In the genomic region with DNA sequence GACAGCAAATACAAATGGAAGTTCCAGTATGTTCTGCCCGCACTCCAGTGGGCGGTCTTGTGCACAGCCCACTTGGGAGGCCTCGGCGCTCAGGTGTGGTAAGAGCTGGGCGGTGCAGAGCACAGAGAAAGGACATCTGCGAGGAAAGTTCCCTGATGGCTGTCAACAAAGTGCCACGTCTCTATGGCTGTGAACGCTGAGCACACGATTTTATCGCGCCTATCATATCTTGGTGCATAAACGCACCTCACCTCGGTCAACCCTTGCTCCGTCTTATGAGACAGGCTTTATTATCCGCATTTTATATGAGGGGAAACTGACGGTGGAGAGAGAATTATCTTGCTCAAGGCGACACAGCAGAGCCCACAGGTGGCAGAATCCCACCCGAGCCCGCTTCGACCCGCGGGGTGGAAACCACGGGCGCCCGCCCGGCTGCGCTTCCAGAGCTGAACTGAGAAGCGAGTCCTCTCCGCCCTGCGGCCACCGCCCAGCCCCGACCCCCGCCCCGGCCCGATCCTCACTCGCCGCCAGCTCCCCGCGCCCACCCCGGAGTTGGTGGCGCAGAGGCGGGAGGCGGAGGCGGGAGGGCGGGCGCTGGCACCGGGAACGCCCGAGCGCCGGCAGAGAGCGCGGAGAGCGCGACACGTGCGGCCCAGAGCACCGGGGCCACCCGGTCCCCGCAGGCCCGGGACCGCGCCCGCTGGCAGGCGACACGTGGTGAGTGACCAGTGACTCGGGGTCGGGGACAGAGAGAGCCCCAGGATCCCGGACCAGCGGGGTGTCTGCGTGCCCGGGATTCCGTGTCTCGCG, we compare ENCODE assay signal across 9 cellular contexts. TPM values are rescaled to one million over a fixed set of nuclear protein-coding genes. Genes with fewer than 3 reads are reported as not detected.
A peak's percentile ranks its signal among the peaks of the same experiment; 100 is the strongest.
DNase-seq lines count a peak whose midpoint lies in the region; ATAC-seq and TF ChIP-seq lines count a peak whose summit lies in the region.
"Had no signal": no experiment of that assay in that cellular context is flagged by ENCODE, and none has a peak within 500 bp of the region (broad histone marks: within the 10 kb centered on the region; RNA-seq: fewer than 3 reads in every experiment).

A gene with protein sequence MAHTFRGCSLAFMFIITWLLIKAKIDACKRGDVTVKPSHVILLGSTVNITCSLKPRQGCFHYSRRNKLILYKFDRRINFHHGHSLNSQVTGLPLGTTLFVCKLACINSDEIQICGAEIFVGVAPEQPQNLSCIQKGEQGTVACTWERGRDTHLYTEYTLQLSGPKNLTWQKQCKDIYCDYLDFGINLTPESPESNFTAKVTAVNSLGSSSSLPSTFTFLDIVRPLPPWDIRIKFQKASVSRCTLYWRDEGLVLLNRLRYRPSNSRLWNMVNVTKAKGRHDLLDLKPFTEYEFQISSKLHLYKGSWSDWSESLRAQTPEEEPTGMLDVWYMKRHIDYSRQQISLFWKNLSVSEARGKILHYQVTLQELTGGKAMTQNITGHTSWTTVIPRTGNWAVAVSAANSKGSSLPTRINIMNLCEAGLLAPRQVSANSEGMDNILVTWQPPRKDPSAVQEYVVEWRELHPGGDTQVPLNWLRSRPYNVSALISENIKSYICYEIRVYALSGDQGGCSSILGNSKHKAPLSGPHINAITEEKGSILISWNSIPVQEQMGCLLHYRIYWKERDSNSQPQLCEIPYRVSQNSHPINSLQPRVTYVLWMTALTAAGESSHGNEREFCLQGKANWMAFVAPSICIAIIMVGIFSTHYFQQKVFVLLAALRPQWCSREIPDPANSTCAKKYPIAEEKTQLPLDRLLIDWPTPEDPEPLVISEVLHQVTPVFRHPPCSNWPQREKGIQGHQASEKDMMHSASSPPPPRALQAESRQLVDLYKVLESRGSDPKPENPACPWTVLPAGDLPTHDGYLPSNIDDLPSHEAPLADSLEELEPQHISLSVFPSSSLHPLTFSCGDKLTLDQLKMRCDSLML (plus strand): TSS at position 623 of the 810 bp plus-strand sequence. CDS start 12,496 bp downstream, outside the sequence.

- peaks cover 12 to 13% of the 10 kb centered on the region in 2 donors for H3K27me3 ChIP-seq in duodenal mucosa (ENCODE audit: control insufficient read depth in 1 of 2, insufficient read depth in 2 of 2, low read length in 2 of 2)
- H3K27me3 ChIP-seq in thoracic aorta (replicated peaks; ENCODE audit: insufficient read depth): no peaks in the 10 kb centered on the region
- no peaks in the 10 kb centered on the region for H3K27me3 ChIP-seq in ovary

- intact Hi-C loops in ovary (cut with DNase I): no loop called here

- H3K27ac Mint-ChIP-seq in naive thymus-derived CD8-positive, alpha-beta T cell: peak within 1 kb of the TSS in 2 of 10 donors; percentile 33 to 65

- ATAC-seq in GM18505 (IDR thresholded peaks at IDR 0.05; ENCODE audit: unreplicated experiment): peak; percentile 76
- ATAC-seq in HG03442 (IDR thresholded peaks at IDR 0.05; ENCODE audit: unreplicated experiment): peak; percentile 53
- peak; percentile 77 for ATAC-seq in naive thymus-derived CD8-positive, alpha-beta T cell
- no peak for ATAC-seq in thoracic aorta (ENCODE audit: insufficient number of reproducible peaks, low FRiP score, low read depth)

- peaks cover 0 to 2% (median 0%) of the 10 kb centered on the region in 3 donors for H3K36me3 Mint-ChIP-seq in naive thymus-derived CD8-positive, alpha-beta T cell

- peak within 1 kb of the TSS in 1 of 2 donors; percentile 56 for H3K9ac ChIP-seq in duodenal mucosa (ENCODE audit: low read depth in 1 of 2, low read length in 2 of 2)

- peaks cover 3 to 19% (median 10%) of the 10 kb centered on the region in 4 donors for H3K4me1 Mint-ChIP-seq in naive thymus-derived CD8-positive, alpha-beta T cell

- H3K9me3 ChIP-seq in duodenal mucosa (ENCODE audit: control insufficient read depth in 1 of 2, low read length in 2 of 2) (no peaks in the 10 kb centered on the region), thoracic aorta (no peaks in the 10 kb centered on the region), ovary (no peaks in the 10 kb centered on the region)

- peak within 1 kb of the TSS; percentile 72 to 89 (median 84) for H3K4me3 Mint-ChIP-seq in naive thymus-derived CD8-positive, alpha-beta T cell

- H3K27me3 Mint-ChIP-seq in naive thymus-derived CD8-positive, alpha-beta T cell: peaks cover 15 to 30% (median 19%) of the 10 kb centered on the region in 5 donors

- H3K27ac ChIP-seq in duodenal mucosa (ENCODE audit: low read depth, low read length) (no peak within 1 kb of the TSS), thoracic aorta (no peak within 1 kb of the TSS), ovary (no peak within 1 kb of the TSS)

- H3K9me3 Mint-ChIP-seq in naive thymus-derived CD8-positive, alpha-beta T cell: no peaks in the 10 kb centered on the region

- H3K36me3 ChIP-seq in duodenal mucosa (ENCODE audit: control insufficient read depth in 1 of 2, insufficient read depth in 2 of 2, low read length in 2 of 2) (no peaks in the 10 kb centered on the region), thoracic aorta (no peaks in the 10 kb centered on the region), ovary (no peaks in the 10 kb centered on the region)

- H3K4me1 ChIP-seq in duodenal mucosa (ENCODE audit: control insufficient read depth in 1 of 2, insufficient read depth in 2 of 2, low read length in 2 of 2): no peaks in the 10 kb centered on the region
- H3K4me1 ChIP-seq in thoracic aorta (ENCODE audit: control insufficient read depth in 1 of 2, low read depth in 2 of 2): no peaks in the 10 kb centered on the region
- H3K4me1 ChIP-seq in ovary (ENCODE audit: insufficient read depth): peaks cover 5% of the 10 kb centered on the region

- TF ChIP-seq EP300 in ovary (IDR thresholded peaks at IDR 0.05): no peak

- TF ChIP-seq CTCF in thoracic aorta (IDR thresholded peaks at IDR 0.05): no peak
- TF ChIP-seq CTCF in ovary (IDR thresholded peaks at IDR 0.05): no peak

- POLR2A ChIA-PET in naive thymus-derived CD8-positive, alpha-beta T cell (lab: Charles Lee): no interaction called here

- H3K4me3 ChIP-seq in duodenal mucosa (ENCODE audit: low read depth in 1 of 2, low read length in 2 of 2) (peak within 1 kb of the TSS; percentile 29 to 69), thoracic aorta (peak within 1 kb of the TSS; percentile 67), ovary (no peak within 1 kb of the TSS)
- H3K4me3 ChIP-seq: lung had no signal

- peak; percentile 48 for TF ChIP-seq POLR2A in GM18505 (IDR thresholded peaks at IDR 0.05; ENCODE audit: borderline replicate concordance, extremely low read depth, insufficient read depth, insufficient read length)
- TF ChIP-seq POLR2A in ovary (IDR thresholded peaks at IDR 0.05): no peak

- DNase-seq in activated CD4-positive, CD25-positive, alpha-beta regulatory T cell treated with anti-CD3 and anti-CD28 coated beads, Interleukin-2, amount 50 U/mL, for 72 hours: peak; percentile 57
- DNase-seq in naive thymus-derived CD8-positive, alpha-beta T cell: peak in 6 of 10 donors; percentile 3 to 22 (median 16)
- DNase-seq in thoracic aorta (ENCODE audit: low spot score): no peak
- no peak for DNase-seq in ovary
- no peak for DNase-seq in NCI-H2196 (lab: John Stamatoyannopoulos, UW; ENCODE audit: unreplicated experiment)

- WGBS in ovary, 3 donors: 5 to 9% (median 8%) methylated on average over 37 to 75 of the region's 75 CpGs

RNA-seq across cellular contexts. Expression of the gene that starts here (rescaled TPM):
- total RNA-seq in naive thymus-derived CD8-positive, alpha-beta T cell: not detected
- under 1 TPM; 0.11 to 0.52 (median 0.11) TPM for polyA plus RNA-seq in naive thymus-derived CD8-positive, alpha-beta T cell
- total RNA-seq in thoracic aorta: 1 to 10 TPM; 3.1 to 3.5 TPM
- 1 to 10 TPM in 2 of 7 donors, under 1 TPM in 3, not detected in 2; 0.25 to 1.7 (median 0.61) TPM for total RNA-seq in ovary
- 1 to 10 TPM in 1 of 2 donors, under 1 TPM in 1; 0.02 to 1.8 TPM for polyA plus RNA-seq in ovary

Comparison
In these comparisons a context has a peak if more than half of its experiments do, and no peak if none do; other contexts are left out.
1. Peak in DNase-seq and ATAC-seq in naive thymus-derived CD8-positive, alpha-beta T cell; RNA of the gene not detected or under 1 TPM.